ENCODE assay signal across 8 cellular contexts in the genomic region with DNA sequence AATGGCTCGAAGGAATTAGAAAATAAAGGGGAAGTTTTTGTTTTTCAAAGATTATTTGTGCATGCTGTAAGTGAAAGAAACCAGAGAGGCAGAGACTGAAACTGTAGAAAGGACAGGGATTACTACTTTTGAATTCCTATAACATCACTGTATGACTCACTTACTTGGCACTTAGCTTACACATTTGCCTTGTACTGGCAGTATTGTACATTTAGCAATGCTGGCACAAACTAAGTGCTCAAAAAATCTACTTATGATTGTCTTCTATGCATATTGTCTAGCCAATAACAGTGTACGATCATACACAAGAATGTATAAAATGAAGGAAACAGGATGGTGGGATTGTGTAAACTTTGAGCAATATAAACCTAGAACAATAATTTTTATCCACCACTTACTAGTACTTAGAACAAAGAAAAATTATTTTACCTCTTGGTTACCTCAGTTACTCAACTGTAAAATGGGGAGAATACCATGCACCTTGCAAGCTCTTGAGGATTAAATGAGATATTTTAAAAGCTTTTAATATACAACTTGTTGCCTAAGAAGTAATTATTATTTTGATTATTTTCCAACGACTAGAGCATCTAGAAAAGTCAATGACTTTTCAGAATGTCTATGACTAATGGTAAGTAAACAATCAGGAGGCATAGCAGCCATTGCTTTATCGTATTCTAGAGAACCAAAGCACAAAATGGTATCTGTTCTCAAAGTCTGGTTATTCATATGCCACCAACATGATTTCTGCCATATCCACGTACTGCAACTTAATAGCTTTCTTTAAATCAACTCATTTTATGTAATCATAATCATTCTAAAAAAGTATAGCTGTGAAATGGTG. TPM values are rescaled to one million over a fixed set of nuclear protein-coding genes. Genes with fewer than 3 reads are reported as not detected.
DNase-seq lines count a peak whose midpoint lies in the region; ATAC-seq lines count a peak whose summit lies in the region.

No MANE protein-coding gene starts in this region.

- intact Hi-C loops in posterior vena cava (cut with DNase I): no loop called here

- ATAC-seq in GM18858 (IDR thresholded peaks at IDR 0.05; ENCODE audit: unreplicated experiment): peak; percentile 46
- ATAC-seq in GM19455 (IDR thresholded peaks at IDR 0.05; ENCODE audit: unreplicated experiment): no peak

- DNase-seq in 8988T (peak; percentile 31), RKO (ENCODE audit: low spot score) (peak; percentile 86), fibroblast of gingiva (ENCODE audit: low read depth) (peak; percentile 82), posterior vena cava (ENCODE audit: low spot score) (no peak), DMS 273 treated with DMSO at 0.1 percent for 48 hours (lab: John Stamatoyannopoulos, UW) (no peak)
- DNase-seq in activated CD8-positive, alpha-beta memory T cell treated with anti-CD3 and anti-CD28 coated beads for 24 hours: no peak

RNA-seq across cellular contexts. Expression of a gene that starts 4.7 kb away (rescaled TPM):
- total RNA-seq in posterior vena cava: 1 to 10 TPM; 8.6 to 9.1 TPM

Comparison
In these comparisons a context has a peak if more than half of its experiments do, and no peak if none do; other contexts are left out.
1. DNase-seq: peak in 8988T (single experiment), RKO (single experiment) and fibroblast of gingiva (single experiment); none in posterior vena cava (single experiment), DMS 273 treated with DMSO at 0.1 percent for 48 hours (single experiment) and activated CD8-positive, alpha-beta memory T cell treated with anti-CD3 and anti-CD28 coated beads for 24 hours (single experiment).